In the genomic region with DNA sequence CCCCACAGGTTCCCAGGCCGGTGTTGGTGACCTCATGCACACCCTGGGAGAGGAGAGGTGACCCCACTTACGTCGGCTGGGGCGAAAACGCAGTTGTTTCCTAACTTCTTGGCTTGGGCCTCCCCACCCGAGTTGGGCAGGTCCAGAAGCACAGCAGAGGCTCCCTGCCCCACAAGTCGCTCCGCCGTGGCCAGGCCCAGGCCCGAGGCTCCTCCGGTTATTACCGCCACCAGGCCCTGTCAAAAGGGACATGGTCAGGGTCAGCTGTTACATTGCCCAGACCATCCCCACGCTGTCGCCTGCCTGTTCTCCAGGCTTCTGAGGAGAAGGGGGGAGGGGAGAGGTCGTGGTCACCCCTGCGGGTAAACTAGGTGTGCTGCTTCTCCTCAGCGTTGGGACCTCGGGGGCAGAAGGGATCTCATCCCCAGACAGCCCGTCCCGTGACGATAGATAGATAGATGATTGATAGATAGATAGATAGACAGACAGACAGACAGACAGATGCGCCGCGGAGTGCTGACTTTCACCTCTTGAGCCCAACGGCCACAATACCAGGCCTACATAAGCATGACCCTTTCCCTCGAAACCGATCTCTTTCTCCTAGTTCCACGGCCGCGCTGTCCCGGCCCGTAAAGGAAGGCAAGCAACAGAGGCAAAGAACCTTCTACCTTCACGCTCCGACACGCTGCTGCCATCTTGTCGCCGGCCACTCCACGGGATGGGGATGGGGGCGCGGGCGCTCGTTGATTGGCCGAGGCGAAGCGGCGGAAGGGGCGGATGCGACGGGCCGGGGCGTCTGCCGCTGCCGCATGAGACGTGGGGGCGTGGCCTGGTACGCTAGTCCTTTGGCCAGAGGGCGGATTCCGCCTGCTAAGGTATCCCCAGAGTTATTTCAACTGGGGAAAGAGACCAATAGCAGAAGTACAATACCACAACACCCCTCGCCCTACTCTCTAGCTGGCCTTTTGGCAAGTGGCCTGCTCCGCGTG, we compare ENCODE assay signal across 8 cellular contexts. TPM values are rescaled to one million over a fixed set of nuclear protein-coding genes. Genes with fewer than 3 reads are reported as not detected.
DNase-seq lines count a peak whose midpoint lies in the region; ATAC-seq and TF ChIP-seq lines count a peak whose summit lies in the region.

Gene HSD17B10, minus strand, starts transcription at position 720 of the 989 bp plus-strand sequence. Its CDS starts 25 bp downstream, at position 695.

- peak within 1 kb of the TSS; percentile 98 for H3K4me3 Mint-ChIP-seq in activated CD4-positive, alpha-beta T cell treated with anti-CD3 and anti-CD28 coated beads, Interleukin-2, amount 10 ng/mL, durations not matched to agents 24 days and 14 days

- H3K27me3 Mint-ChIP-seq in activated CD4-positive, alpha-beta T cell treated with anti-CD3 and anti-CD28 coated beads, Interleukin-2, amount 10 ng/mL, durations not matched to agents 24 days and 14 days = no peaks in the 10 kb centered on the region

- peak within 1 kb of the TSS; percentile 66 to 70 for H3K9ac ChIP-seq in colonic mucosa (ENCODE audit: low read depth in 2 of 2, low read length in 2 of 2)

- TF ChIP-seq CTCF in colonic mucosa (IDR thresholded peaks at IDR 0.05) = no peak

- ATAC-seq in HG03442 (IDR thresholded peaks at IDR 0.05; ENCODE audit: unreplicated experiment) = peak; percentile 95
- peak; percentile 98 for ATAC-seq in left colon

- H3K27ac Mint-ChIP-seq in activated CD4-positive, alpha-beta T cell treated with anti-CD3 and anti-CD28 coated beads, Interleukin-2, amount 10 ng/mL, durations not matched to agents 24 days and 14 days = peak within 1 kb of the TSS; percentile 93

- no peaks in the 10 kb centered on the region for H3K9me3 Mint-ChIP-seq in activated CD4-positive, alpha-beta T cell treated with anti-CD3 and anti-CD28 coated beads, Interleukin-2, amount 10 ng/mL, durations not matched to agents 24 days and 14 days

- H3K4me1 Mint-ChIP-seq in activated CD4-positive, alpha-beta T cell treated with anti-CD3 and anti-CD28 coated beads, Interleukin-2, amount 10 ng/mL, durations not matched to agents 24 days and 14 days = peaks cover 22% of the 10 kb centered on the region

- H3K27ac ChIP-seq in colonic mucosa = no peak within 1 kb of the TSS

- H3K9me3 ChIP-seq in colonic mucosa = no peaks in the 10 kb centered on the region

- H3K27me3 ChIP-seq in colonic mucosa = no peaks in the 10 kb centered on the region

- H3K4me3 ChIP-seq in colonic mucosa = peak within 1 kb of the TSS; percentile 65

- intact Hi-C loops in activated CD4-positive, alpha-beta T cell treated with anti-CD3 and anti-CD28 coated beads, Interleukin-2, amount 10 ng/mL, durations not matched to agents 24 days and 14 days (cut with micrococcal nuclease) = loop anchor here (1.0 to 10.0 kb wide), 3 partner anchors 12 to 339 kb away; partner anchors contain the start of genes KANTR, RIBC1 and SMC1A
- intact Hi-C loops in colonic mucosa (cut with DNase I) = no loop called here
- intact Hi-C loops in left colon (cut with DNase I, micrococcal nuclease) = loop anchor here in 1 of 2 donors (10.0 kb wide), 1 partner anchor 119 kb away; no protein-coding TSS in a partner anchor

- DNase-seq in Ammon's horn (ENCODE audit: low spot score) (peak; percentile 92), GM19238 (ENCODE audit: insufficient read length, low spot score) (peak; percentile 72), NCI-H526 treated with DMSO at 0.1 percent for 48 hours (lab: John Stamatoyannopoulos, UW) (peak; percentile 79), colonic mucosa (peak; percentile 92), left colon (peak; percentile 91 to 93)
- peak; percentile 96 for DNase-seq in activated CD4-positive, alpha-beta T cell treated with anti-CD3 and anti-CD28 coated beads, Interleukin-2, amount 10 ng/mL, durations not matched to agents 24 days and 14 days
- peak; percentile 88 to 90 for DNase-seq in stimulated activated CD4-positive, alpha-beta T cell treated with anti-CD3 and anti-CD28 coated beads, Interleukin-2, amount 100 ng/mL, for 24 hours

- no peaks in the 10 kb centered on the region for H3K4me1 ChIP-seq in colonic mucosa

- peaks cover 27% of the 10 kb centered on the region for H3K36me3 Mint-ChIP-seq in activated CD4-positive, alpha-beta T cell treated with anti-CD3 and anti-CD28 coated beads, Interleukin-2, amount 10 ng/mL, durations not matched to agents 24 days and 14 days (ENCODE audit: low read depth)

- no peaks in the 10 kb centered on the region for H3K36me3 ChIP-seq in colonic mucosa

RNA-seq across cellular contexts. Expression of gene HSD17B10, which starts in this region (rescaled TPM):
- total RNA-seq in activated CD4-positive, alpha-beta T cell treated with anti-CD3 and anti-CD28 coated beads, Interleukin-2, amount 10 ng/mL, durations not matched to agents 24 days and 14 days = 148 and 165 TPM in 2 replicates
- 100 to 1,000 TPM in 1 of 2 donors, 10 to 100 TPM in 1; 78.7 to 172 TPM for total RNA-seq in colonic mucosa
- 10 to 100 TPM; 59.2 to 74.2 TPM for total RNA-seq in left colon
